21 cellular contexts compared by ENCODE assay signal in genomic region chr1:160853756-160854155, GRCh38. TPM values are rescaled to one million over a fixed set of nuclear protein-coding genes. Genes with fewer than 3 reads are reported as not detected.
DNase-seq lines count a peak whose midpoint lies in the region; ATAC-seq, FAIRE-seq and TF ChIP-seq lines count a peak whose summit lies in the region.
"Had no signal": no experiment of that assay in that cellular context is flagged by ENCODE, and none has a peak within 500 bp of the region (broad histone marks: within the 10 kb centered on the region; RNA-seq: fewer than 3 reads in every experiment).

No MANE protein-coding gene starts in this region.

- H3K4me1 Mint-ChIP-seq in CD8-positive, alpha-beta T cell (ENCODE audit: low read depth), result peaks cover 31% of the 10 kb centered on the region
- peaks cover 36 to 50% of the 10 kb centered on the region in 2 donors for H3K4me1 Mint-ChIP-seq in natural killer cell

- H3K36me3 ChIP-seq in CD8-positive, alpha-beta T cell (ENCODE audit: insufficient read depth, low read length), result no peaks in the 10 kb centered on the region
- no peaks in the 10 kb centered on the region for H3K36me3 ChIP-seq in MM.1S (replicated peaks; ENCODE audit: insufficient read depth, low read length)
- H3K36me3 ChIP-seq: BLaER1 treated with 17β-estradiol and CSF1 and Interleukin-3, amounts not matched to agents 10 nM and 100 nM had no signal

- FAIRE-seq in GM19239 (lab: Jason Lieb, UNC), result peak; percentile 33

- TF ChIP-seq CTCF in CD8-positive, alpha-beta T cell (IDR thresholded peaks at IDR 0.05), result no peak
- no peak for TF ChIP-seq CTCF in epithelial cell of esophagus (IDR thresholded peaks at IDR 0.05; ENCODE audit: insufficient read depth, low read depth, low read length, missing control alignments)
- TF ChIP-seq CTCF in natural killer cell (IDR thresholded peaks at IDR 0.05), result no peak
- no peak for TF ChIP-seq CTCF in MM.1S (IDR thresholded peaks at IDR 0.05; ENCODE audit: low read length)

- H2AFZ ChIP-seq in MM.1S (ENCODE audit: low read length), result no peak overlapping the region

- H3K4me2 ChIP-seq in MM.1S (ENCODE audit: low read depth, low read length), result no peak overlapping the region
- H3K4me2 ChIP-seq: SK-N-SH had no signal

- H3K4me3 ChIP-seq in CD8-positive, alpha-beta T cell (ENCODE audit: low read depth, low read length), result no peak overlapping the region
- no peak overlapping the region for H3K4me3 ChIP-seq in epithelial cell of esophagus (ENCODE audit: low read length)
- no peak overlapping the region for H3K4me3 ChIP-seq in MM.1S (ENCODE audit: low read length)
- H3K4me3 ChIP-seq: BLaER1 treated with 17β-estradiol and CSF1 and Interleukin-3, amounts not matched to agents 10 nM and 100 nM had no signal

- no peak for ATAC-seq in CD8-positive, alpha-beta T cell
- ATAC-seq in natural killer cell (no peak), GM18907 (IDR thresholded peaks at IDR 0.05; ENCODE audit: unreplicated experiment) (no peak)
- ATAC-seq: Panc1 had no signal

- POLR2A ChIA-PET in CD8-positive, alpha-beta T cell (lab: Charles Lee), result interaction anchor here (1.2 kb wide), 2 partner anchors 8 to 16 kb away, joined by 3 to 4 read pairs; no protein-coding TSS in a partner anchor

- H3K27me3 Mint-ChIP-seq in CD8-positive, alpha-beta T cell (ENCODE audit: low read depth), result no peaks in the 10 kb centered on the region
- no peaks in the 10 kb centered on the region for H3K27me3 Mint-ChIP-seq in natural killer cell (ENCODE audit: low read depth in 2 of 2)

- no peaks in the 10 kb centered on the region for H3K9me2 ChIP-seq in MM.1S (replicated peaks; ENCODE audit: insufficient read depth, low read length)
- H3K9me2 ChIP-seq: SK-N-SH had no signal

- H3K4me1 ChIP-seq in CD8-positive, alpha-beta T cell (ENCODE audit: insufficient read depth, low read length), result peaks cover 41% of the 10 kb centered on the region
- no peaks in the 10 kb centered on the region for H3K4me1 ChIP-seq in MM.1S (ENCODE audit: low read length)

- no peaks in the 10 kb centered on the region for H3K9me3 ChIP-seq in CD8-positive, alpha-beta T cell (ENCODE audit: low read length)
- H3K9me3 ChIP-seq in MM.1S (replicated peaks; ENCODE audit: insufficient read depth, low read length), result no peaks in the 10 kb centered on the region
- H3K9me3 ChIP-seq: SK-N-SH had no signal

- H3K9ac ChIP-seq in MM.1S (ENCODE audit: low read length), result no peak overlapping the region
- H3K9ac ChIP-seq: BLaER1 treated with 17β-estradiol and CSF1 and Interleukin-3, amounts not matched to agents 10 nM and 100 nM; SK-N-SH had no signal

- no peaks in the 10 kb centered on the region for H3K9me3 Mint-ChIP-seq in CD8-positive, alpha-beta T cell
- H3K9me3 Mint-ChIP-seq in natural killer cell, result no peaks in the 10 kb centered on the region

- H3F3A ChIP-seq in MM.1S (ENCODE audit: insufficient read depth, low read length), result no peaks in the 10 kb centered on the region

- peak in 1 of 7 experiments; percentile 25 for DNase-seq in CD8-positive, alpha-beta T cell
- no peak for DNase-seq in GM19239 (ENCODE audit: insufficient read length, low spot score)
- peak; percentile 17 for DNase-seq in epithelial cell of esophagus (ENCODE audit: low read depth)
- DNase-seq in natural killer cell, result no peak
- no peak for DNase-seq in MM.1S
- no peak for DNase-seq in CD1c-positive myeloid dendritic cell (ENCODE audit: extremely low spot score)
- DNase-seq in NCI-H526 treated with DMSO at 0.1 percent for 48 hours (lab: John Stamatoyannopoulos, UW), result no peak
- DNase-seq: ACHN, DMS79, NCI-H1092 treated with DMSO at 0.1 percent for 48 hours, NCI-H1436 treated with DMSO at 0.1 percent for 48 hours, NCI-H1930, NCI-H2227 treated with DMSO at 0.1 percent for 48 hours, NCI-H510A, NCI-H748 treated with DMSO at 0.1 percent for 48 hours, SIG-M5, SK-N-SH had no signal

- no peaks in the 10 kb centered on the region for H4K20me1 ChIP-seq in MM.1S (ENCODE audit: insufficient read depth, low read length)
- H4K20me1 ChIP-seq: BLaER1 treated with 17β-estradiol and CSF1 and Interleukin-3, amounts not matched to agents 10 nM and 100 nM had no signal

- CTCF ChIA-PET in CD8-positive, alpha-beta T cell (lab: Charles Lee), result interaction anchor here (0.5 to 2.6 kb wide), 4 partner anchors 23 to 120 kb away, joined by 3 to 8 read pairs (median 4); no protein-coding TSS in a partner anchor

- intact Hi-C loops in CD8-positive, alpha-beta T cell (cut with DNase I, micrococcal nuclease), result loop anchor here in 1 of 2 experiments (2.0 kb wide), 1 partner anchor 17 kb away; no protein-coding TSS in a partner anchor
- intact Hi-C loops in natural killer cell (cut with micrococcal nuclease), result no loop called here

- H3K27ac Mint-ChIP-seq in CD8-positive, alpha-beta T cell, result peak overlapping the region; percentile 85
- H3K27ac Mint-ChIP-seq in natural killer cell, result no peak overlapping the region

- H3K36me3 Mint-ChIP-seq in CD8-positive, alpha-beta T cell, result no peaks in the 10 kb centered on the region
- H3K36me3 Mint-ChIP-seq in natural killer cell, result peaks cover 13% of the 10 kb centered on the region

- no peak overlapping the region for H3K4me3 Mint-ChIP-seq in CD8-positive, alpha-beta T cell
- H3K4me3 Mint-ChIP-seq in natural killer cell, result peak overlapping the region; percentile 76

- no peak overlapping the region for H3K27ac ChIP-seq in CD8-positive, alpha-beta T cell (ENCODE audit: low read depth, low read length)
- H3K27ac ChIP-seq in MM.1S (ENCODE audit: low read length), result no peak overlapping the region
- H3K27ac ChIP-seq: BLaER1 treated with 17β-estradiol and CSF1 and Interleukin-3, amounts not matched to agents 10 nM and 100 nM had no signal

- no peaks in the 10 kb centered on the region for H3K79me2 ChIP-seq in MM.1S (ENCODE audit: low read length)

- H3K27me3 ChIP-seq in CD8-positive, alpha-beta T cell (ENCODE audit: insufficient read depth, low read length), result no peaks in the 10 kb centered on the region
- no peaks in the 10 kb centered on the region for H3K27me3 ChIP-seq in MM.1S (replicated peaks; ENCODE audit: insufficient read depth, low read length)
- H3K27me3 ChIP-seq: BLaER1 treated with 17β-estradiol and CSF1 and Interleukin-3, amounts not matched to agents 10 nM and 100 nM had no signal

RNA-seq across cellular contexts. Expression of gene CD244, which starts 8.9 kb away (rescaled TPM):
- 1 to 10 TPM; 2.1 to 2.6 TPM for total RNA-seq in CD8-positive, alpha-beta T cell
- total RNA-seq in natural killer cell, result 100 to 1,000 TPM; 131 to 193 (median 150) TPM
- total RNA-seq: H4 had no signal

RNA-seq across cellular contexts. Expression of gene ITLN1, which starts 31.2 kb away (rescaled TPM):
- not detected for total RNA-seq in CD8-positive, alpha-beta T cell
- total RNA-seq in natural killer cell, result not detected
- total RNA-seq: H4 had no signal

RNA-seq across cellular contexts. Expression of gene LY9, which starts 57.8 kb away (rescaled TPM):
- 100 to 1,000 TPM; 103 to 104 TPM for total RNA-seq in CD8-positive, alpha-beta T cell
- total RNA-seq in natural killer cell, result 10 to 100 TPM; 30.3 to 47.1 (median 34.4) TPM
- total RNA-seq: H4 had no signal

Comparison
In these comparisons a context has a peak if more than half of its experiments do, and no peak if none do; other contexts are left out.
1. RNA of gene CD244, which starts 8.9 kb away (total RNA-seq): 131 to 193 TPM in natural killer cell; 2.1 to 2.6 TPM in CD8-positive, alpha-beta T cell; every median in the first group is over 10 times any median in the second.